In genomic region chr1:47424336-47424982, GRCh38 we compare ENCODE assay signal across 10 cellular contexts. TPM values are rescaled to one million over a fixed set of nuclear protein-coding genes. Genes with fewer than 3 reads are reported as not detected.
A peak's percentile ranks its signal among the peaks of the same experiment; 100 is the strongest.
DNase-seq lines count a peak whose midpoint lies in the region; ATAC-seq and TF ChIP-seq lines count a peak whose summit lies in the region.
"Had no signal": no experiment of that assay in that cellular context is flagged by ENCODE, and none has a peak within 500 bp of the region (broad histone marks: within the 10 kb centered on the region; RNA-seq: fewer than 3 reads in every experiment).

No MANE protein-coding gene starts in this region.

- H3K9me3 Mint-ChIP-seq in CD4-positive, alpha-beta memory T cell, result no peaks in the 10 kb centered on the region
- H3K9me3 Mint-ChIP-seq: naive B cell had no signal

- no peak overlapping the region for H3K9ac ChIP-seq in Karpas-422 (ENCODE audit: low read length)

- H3K36me3 Mint-ChIP-seq in CD4-positive, alpha-beta memory T cell, result peaks cover 0 to 3% of the 10 kb centered on the region in 2 donors
- H3K36me3 Mint-ChIP-seq: naive B cell had no signal

- H3K4me1 ChIP-seq in Karpas-422 (ENCODE audit: low read length) (peaks cover 8% of the 10 kb centered on the region), stomach (no peaks in the 10 kb centered on the region)
- H3K4me1 ChIP-seq in CD4-positive, alpha-beta memory T cell (ENCODE audit: insufficient read depth, low read length), result no peaks in the 10 kb centered on the region

- WGBS in stomach, 5 donors, result 4 to 9% (median 6%) methylated on average over 6 of the region's 6 CpGs

- peak; percentile 90 for TF ChIP-seq CTCF in foreskin fibroblast (IDR thresholded peaks at IDR 0.05; ENCODE audit: low read depth, low read length)
- peak in 5 of 7 experiments; percentile 39 to 66 (median 55) for TF ChIP-seq CTCF in stomach (IDR thresholded peaks at IDR 0.05)

- no peak for TF ChIP-seq POLR2A in stomach (IDR thresholded peaks at IDR 0.05)

- H3K9me2 ChIP-seq in Karpas-422 (replicated peaks; ENCODE audit: insufficient read depth, low read length), result no peaks in the 10 kb centered on the region

- H3K4me3 Mint-ChIP-seq in CD4-positive, alpha-beta memory T cell, result no peak overlapping the region
- H3K4me3 Mint-ChIP-seq: naive B cell had no signal

- no peaks in the 10 kb centered on the region for H3K79me2 ChIP-seq in Karpas-422 (ENCODE audit: low read length)

- no peak overlapping the region for H2AFZ ChIP-seq in Karpas-422 (ENCODE audit: low read length)

- H3K27me3 ChIP-seq in Karpas-422 (ENCODE audit: low read length), result no peaks in the 10 kb centered on the region
- H3K27me3 ChIP-seq in stomach, result peaks cover 0 to 85% (median 0%) of the 10 kb centered on the region in 3 donors
- no peaks in the 10 kb centered on the region for H3K27me3 ChIP-seq in CD4-positive, alpha-beta memory T cell (ENCODE audit: insufficient read depth, low read length)

- no peak overlapping the region for H3K4me2 ChIP-seq in Karpas-422 (ENCODE audit: low read depth, low read length, poor library complexity, severe bottlenecking)

- H4K20me1 ChIP-seq in Karpas-422 (ENCODE audit: insufficient read depth, low read depth, low read length), result peaks cover 13% of the 10 kb centered on the region

- no peak overlapping the region for H3K27ac Mint-ChIP-seq in CD4-positive, alpha-beta memory T cell
- H3K27ac Mint-ChIP-seq: naive B cell had no signal

- H3K27ac ChIP-seq in Karpas-422 (ENCODE audit: low read length), result no peak overlapping the region
- no peak overlapping the region for H3K27ac ChIP-seq in stomach
- H3K27ac ChIP-seq in CD4-positive, alpha-beta memory T cell (ENCODE audit: low read depth, low read length), result no peak overlapping the region

- POLR2A ChIA-PET in CD4-positive, alpha-beta memory T cell (lab: Charles Lee; ENCODE audit: partially characterized antibody), result no interaction called here

- H3K9me3 ChIP-seq in Karpas-422 (ENCODE audit: low read length) (no peaks in the 10 kb centered on the region), stomach (no peaks in the 10 kb centered on the region)
- no peaks in the 10 kb centered on the region for H3K9me3 ChIP-seq in CD4-positive, alpha-beta memory T cell (ENCODE audit: control insufficient read depth in 1 of 2, low read length in 2 of 2)

- CTCF ChIA-PET in CD4-positive, alpha-beta memory T cell (lab: Charles Lee; ENCODE audit: partially characterized antibody), result interaction anchor here (1.0 to 2.6 kb wide), 4 partner anchors 11 to 286 kb away, joined by 3 to 9 read pairs (median 3); partner anchors contain the start of gene FOXD2

- H3K27me3 Mint-ChIP-seq in CD4-positive, alpha-beta memory T cell, result no peaks in the 10 kb centered on the region

- TF ChIP-seq EP300 in stomach (IDR thresholded peaks at IDR 0.05), result no peak

- intact Hi-C loops in stomach (cut with DNase I; ENCODE audit: low total_unique reads), result no loop called here
- intact Hi-C loops in CD4-positive, alpha-beta memory T cell (cut with micrococcal nuclease), result loop anchor here (1.0 kb wide), 1 partner anchor 231 kb away; no protein-coding TSS in a partner anchor

- H3K36me3 ChIP-seq in Karpas-422 (ENCODE audit: insufficient read depth, low read length) (no peaks in the 10 kb centered on the region), stomach (no peaks in the 10 kb centered on the region)
- no peaks in the 10 kb centered on the region for H3K36me3 ChIP-seq in CD4-positive, alpha-beta memory T cell (ENCODE audit: insufficient read depth, low read length)

- ATAC-seq in HG03139 (IDR thresholded peaks at IDR 0.05; ENCODE audit: unreplicated experiment) (no peak), HG02973 (IDR thresholded peaks at IDR 0.05; ENCODE audit: unreplicated experiment) (no peak)

- H3K4me1 Mint-ChIP-seq in CD4-positive, alpha-beta memory T cell, result peaks cover 0 to 5% (median 0%) of the 10 kb centered on the region in 4 donors
- H3K4me1 Mint-ChIP-seq: naive B cell had no signal

- H3K4me3 ChIP-seq in Karpas-422 (ENCODE audit: low read length), result no peak overlapping the region
- H3K4me3 ChIP-seq in foreskin fibroblast (ENCODE audit: low read depth in 1 of 2, low read length in 2 of 2), result no peak overlapping the region
- no peak overlapping the region for H3K4me3 ChIP-seq in stomach
- no peak overlapping the region for H3K4me3 ChIP-seq in CD4-positive, alpha-beta memory T cell (ENCODE audit: low read length in 2 of 2)

- DNase-seq in DMS53 treated with DMSO at 0.1 percent for 48 hours (lab: John Stamatoyannopoulos, UW; ENCODE audit: unreplicated experiment) (peak; percentile 48), Karpas-422 (peak; percentile 51), SHP77 (lab: John Stamatoyannopoulos, UW) (peak; percentile 33 to 59), foreskin fibroblast (peak; percentile 60 to 82), stomach (no peak)
- no peak for DNase-seq in CD4-positive, alpha-beta memory T cell
- DNase-seq: naive B cell had no signal

RNA-seq across cellular contexts. Expression of gene FOXE3, which starts 8.4 kb away (rescaled TPM):
- not detected in 2 replicates for total RNA-seq in Karpas-422 (2014; rRNA removed; shearing (Covaris generic); ENCODE audit: low replicate concordance)
- not detected for total RNA-seq in stomach
- not detected for polyA plus RNA-seq in stomach
- total RNA-seq in CD4-positive, alpha-beta memory T cell, result not detected
- polyA plus RNA-seq in CD4-positive, alpha-beta memory T cell, result not detected
- total RNA-seq: T-helper 2 cell treated with Interferon-gamma antibody and Interleukin-4, amounts not matched to agents 100 ng/mL and 5 ng/mL, for 36 hours had no signal

RNA-seq across cellular contexts. Expression of gene FOXD2, which starts 13.4 kb away (rescaled TPM):
- total RNA-seq in Karpas-422 (2014; rRNA removed; shearing (Covaris generic); ENCODE audit: low replicate concordance), result 0.07 and 0.51 TPM in 2 replicates
- total RNA-seq in stomach, result 10 to 100 TPM in 1 of 5 donors, under 1 TPM in 1, not detected in 3; under 0.01 to 47.5 TPM
- under 1 TPM in 2 of 3 donors, not detected in 1; 0.12 to 0.13 TPM for polyA plus RNA-seq in stomach
- under 1 TPM; 0.64 to 0.73 TPM for total RNA-seq in CD4-positive, alpha-beta memory T cell
- under 1 TPM; 0.07 to 0.11 TPM for polyA plus RNA-seq in CD4-positive, alpha-beta memory T cell

Comparison
In these comparisons a context has a peak if more than half of its experiments do, and no peak if none do; other contexts are left out.
1. DNase-seq: peak in DMS53 treated with DMSO at 0.1 percent for 48 hours (single experiment), Karpas-422 (single experiment), SHP77 (2 of 2) and foreskin fibroblast (2 of 2); none in stomach (single experiment) and CD4-positive, alpha-beta memory T cell (0 of 5).